In the genomic region with DNA sequence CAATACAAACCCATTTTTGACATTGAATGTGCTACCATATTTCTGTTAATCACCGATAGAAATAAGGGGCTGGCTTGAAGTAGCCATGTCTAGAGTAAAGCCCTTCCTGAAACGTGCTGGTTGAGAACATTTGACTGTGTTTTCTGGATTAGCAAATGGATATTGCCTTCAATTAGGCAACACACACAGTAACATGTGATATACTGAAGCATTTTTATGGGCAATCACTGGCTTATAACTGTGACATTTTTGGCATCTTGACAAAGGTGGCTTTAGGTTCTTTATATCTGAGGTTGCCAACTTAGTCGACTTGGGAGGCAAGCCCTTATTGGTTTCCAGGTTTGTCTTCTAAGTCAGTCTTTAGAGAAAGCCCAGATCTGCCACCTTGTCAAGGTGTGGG, we compare ENCODE assay signal across 26 cellular contexts.
"Had no signal": no experiment of that assay in that cellular context is flagged by ENCODE, and none has a peak within 500 bp of the region (broad histone marks: within the 10 kb centered on the region; RNA-seq: fewer than 3 reads in every experiment).

No MANE protein-coding gene starts in this region.

- H3K4me1 ChIP-seq: stomach, suprapubic skin, testis, thyroid gland, tibial artery, tibial nerve, upper lobe of left lung, upper lobe of right lung, uterus, vagina had no signal

- H3K4me3 ChIP-seq: stomach, suprapubic skin, testis, thoracic aorta, thyroid gland, tibial artery, tibial nerve, transverse colon, upper lobe of left lung, upper lobe of right lung, uterus, vagina had no signal

- DNase-seq: stimulated activated CD4-positive, alpha-beta T cell treated with anti-CD3 and anti-CD28 coated beads, Interleukin-2, amount 100 ng/mL, for 48 hours; stimulated activated CD4-positive, alpha-beta T cell treated with anti-CD3 and anti-CD28 coated beads, Interleukin-4, amount 100 ng/mL, for 1 hour; stimulated activated CD4-positive, alpha-beta T cell treated with anti-CD3 and anti-CD28 coated beads, Interleukin-4, amount 100 ng/mL, for 24 hours; stimulated activated CD4-positive, alpha-beta T cell treated with anti-CD3 and anti-CD28 coated beads, Interleukin-4, amount 100 ng/mL, for 4 hours; stimulated activated CD8-positive, alpha-beta memory T cell treated with anti-CD3 and anti-CD28 coated beads, Interleukin-4, amount 100 ng/mL, for 48 hours; stimulated activated naive B cell treated with anti-CD40 and anti-IgM and Interleukin-4, amounts not matched to agents 10 μg/mL and 1 μg/mL and 100 μg/mL, for 72 hours; stimulated activated naive CD4-positive, alpha-beta T cell; stimulated activated naive CD4-positive, alpha-beta T cell treated with Interleukin-2 at 50 U/mL for 16 hours; stimulated activated naive CD8-positive, alpha-beta T cell treated with anti-CD3 and anti-CD28 coated beads, Interleukin-15, amount 100 ng/mL, for 72 hours; stimulated activated naive CD8-positive, alpha-beta T cell treated with anti-CD3 and anti-CD28 coated beads, Interleukin-15, Interleukin-2, amounts not matched to agents 100 U/mL and 50 U/mL, for 24 hours; stomach; substantia nigra; testis; thyroid gland; tibial artery; transverse colon; trophoblast cell; upper lobe of left lung; upper lobe of right lung; uterus had no signal

- H3K36me3 ChIP-seq: stomach, suprapubic skin, thoracic aorta, thyroid gland, tibial artery, tibial nerve, transverse colon, upper lobe of left lung, upper lobe of right lung, uterus, vagina had no signal

- ATAC-seq: stimulated activated effector memory CD8-positive, alpha-beta T cell treated with anti-CD3 and anti-CD28 coated beads, Interleukin-12 subunit alpha, Interleukin-12 subunit beta, amount 100 ng/mL, for 72 hours; stimulated activated memory B cell treated with anti-CD40 and anti-IgM and Interleukin-4, amounts not matched to agents 10 μg/mL and 1 μg/mL and 100 μg/mL, for 72 hours; stimulated activated naive B cell treated with anti-CD40 and anti-IgM and Interleukin-4, amounts not matched to agents 10 μg/mL and 1 μg/mL and 100 μg/mL, for 72 hours; stimulated activated naive CD8-positive, alpha-beta T cell treated with anti-CD3 and anti-CD28 coated beads, Interleukin-15, amount 100 ng/mL, for 72 hours; stimulated activated naive CD8-positive, alpha-beta T cell treated with anti-CD3 and anti-CD28 coated beads, Interleukin-15, Interleukin-2, amounts not matched to agents 100 U/mL and 50 U/mL, for 24 hours; upper lobe of right lung had no signal

- H3K9me3 ChIP-seq: stomach, testis, thoracic aorta, thyroid gland, upper lobe of left lung, upper lobe of right lung, uterus, vagina had no signal

- H3K27me3 ChIP-seq: stomach, suprapubic skin, testis, thyroid gland, tibial artery, tibial nerve, transverse colon, upper lobe of left lung, upper lobe of right lung, uterus, vagina had no signal
